Comparison of ENCODE assay signal across 1 cellular context in the genomic region with DNA sequence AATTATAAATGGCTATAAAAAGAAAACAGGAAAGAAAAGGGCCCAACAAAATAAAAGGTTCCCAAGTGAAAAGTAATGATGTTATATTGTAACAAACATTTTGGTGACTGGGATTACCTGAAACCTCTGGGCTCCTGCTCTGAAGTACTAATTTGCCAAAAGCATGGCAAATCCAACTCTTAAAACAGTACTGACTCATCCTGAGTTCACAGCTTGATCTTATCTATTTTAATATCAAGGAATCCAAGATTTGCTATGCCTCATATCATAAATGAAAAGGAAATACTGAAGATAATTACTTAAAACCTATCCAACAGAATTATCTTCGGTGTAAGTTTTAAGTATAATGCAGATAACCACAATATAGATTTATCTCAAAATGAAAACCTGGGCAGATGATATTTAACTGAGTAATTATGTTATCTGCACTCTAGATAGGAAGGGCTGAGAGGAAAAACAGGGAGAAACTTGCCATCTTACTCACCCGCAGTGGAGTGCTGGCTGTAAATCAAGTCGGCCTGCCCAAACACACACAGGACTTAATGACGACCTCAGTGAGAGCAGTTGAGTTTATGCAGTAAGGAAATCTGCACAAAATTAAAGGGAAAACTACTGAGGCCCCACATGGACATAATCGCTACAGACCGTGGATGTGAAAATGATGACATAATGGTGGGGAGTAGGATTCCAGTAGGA.
TF ChIP-seq lines count a peak whose summit lies in the region.

No MANE protein-coding gene starts in this region.

TF ChIP-seq in SK-N-SH, 30 proteins besides CTCF, POLR2A, EP300 and RAD21 (continued from another document):
- TF ChIP-seq GABPA (IDR thresholded peaks at IDR 0.05; ENCODE audit: low read depth), result no peak
- no peak for TF ChIP-seq FOXM1 (IDR thresholded peaks at IDR 0.05; ENCODE audit: low read depth)
- no peak for TF ChIP-seq USF1 (IDR thresholded peaks at IDR 0.05; ENCODE audit: borderline replicate concordance, low read depth)
- no peak for TF ChIP-seq TEAD4 (IDR thresholded peaks at IDR 0.05; ENCODE audit: borderline replicate concordance, insufficient read depth)
